In genomic region chr17:31274252-31274651, GRCh38 we compare ENCODE assay signal across 1 cellular context.
TF ChIP-seq lines count a peak whose summit lies in the region.

No MANE protein-coding gene starts in this region.

TF ChIP-seq in IMR-90, 13 proteins besides CTCF, POLR2A, EP300 and RAD21:
- TF ChIP-seq CEBPB (IDR thresholded peaks at IDR 0.05; ENCODE audit: low read depth, low read length) (peak; percentile 85), ELK1 (IDR thresholded peaks at IDR 0.05; ENCODE audit: borderline replicate concordance, low read depth, low read length) (no peak)
